ENCODE assay signal across 1 cellular context in the genomic region with DNA sequence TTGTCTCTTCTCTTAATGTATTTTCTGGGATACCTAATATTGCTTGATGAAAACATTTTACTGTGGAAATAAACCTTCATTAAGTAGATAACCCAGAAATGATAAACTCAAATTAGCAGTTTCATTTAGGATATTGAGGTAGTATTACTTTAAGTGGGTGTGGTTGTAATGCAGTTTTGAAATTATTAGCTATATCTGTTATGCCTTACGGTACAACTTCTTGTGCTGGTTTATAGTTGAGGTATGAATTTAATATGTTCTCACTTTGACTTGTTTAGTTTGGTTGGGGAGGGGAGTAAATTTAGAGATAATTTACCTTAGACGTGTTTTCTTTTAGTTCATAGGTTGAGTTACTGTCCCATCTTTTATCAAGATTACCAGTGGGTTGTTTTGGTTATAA.
TF ChIP-seq lines count a peak whose summit lies in the region.

No MANE protein-coding gene starts in this region.

TF ChIP-seq in A549, 52 proteins besides CTCF, POLR2A, EP300 and RAD21:
- TF ChIP-seq HEYL (CRISPR knock-in tag; IDR thresholded peaks at IDR 0.05) (no peak), HDAC2 (IDR thresholded peaks at IDR 0.05) (no peak), NFE2L2 (conservative IDR thresholded peaks at IDR 0.05; ENCODE audit: low read length) (no peak), HOXB5 (CRISPR knock-in tag; IDR thresholded peaks at IDR 0.05) (no peak), REST (IDR thresholded peaks at IDR 0.05) (no peak), MAZ (IDR thresholded peaks at IDR 0.05; ENCODE audit: borderline replicate concordance, low read depth, low read length) (no peak), JUNB (IDR thresholded peaks at IDR 0.05) (no peak), GATA3 (IDR thresholded peaks at IDR 0.05; ENCODE audit: borderline replicate concordance) (no peak), SREBF2 (IDR thresholded peaks at IDR 0.05) (no peak), KDM5A (IDR thresholded peaks at IDR 0.05) (no peak), HMGXB4 (CRISPR knock-in tag; IDR thresholded peaks at IDR 0.05; ENCODE audit: borderline replicate concordance) (no peak), TFCP2L1 (CRISPR knock-in tag; IDR thresholded peaks at IDR 0.05) (no peak), NPAS2 (CRISPR knock-in tag; IDR thresholded peaks at IDR 0.05; ENCODE audit: borderline replicate concordance) (no peak), FOXS1 (CRISPR knock-in tag; IDR thresholded peaks at IDR 0.05) (no peak), CHD2 (IDR thresholded peaks at IDR 0.05; ENCODE audit: low read length, partially characterized antibody) (no peak)
- TF ChIP-seq, protein P1, sequence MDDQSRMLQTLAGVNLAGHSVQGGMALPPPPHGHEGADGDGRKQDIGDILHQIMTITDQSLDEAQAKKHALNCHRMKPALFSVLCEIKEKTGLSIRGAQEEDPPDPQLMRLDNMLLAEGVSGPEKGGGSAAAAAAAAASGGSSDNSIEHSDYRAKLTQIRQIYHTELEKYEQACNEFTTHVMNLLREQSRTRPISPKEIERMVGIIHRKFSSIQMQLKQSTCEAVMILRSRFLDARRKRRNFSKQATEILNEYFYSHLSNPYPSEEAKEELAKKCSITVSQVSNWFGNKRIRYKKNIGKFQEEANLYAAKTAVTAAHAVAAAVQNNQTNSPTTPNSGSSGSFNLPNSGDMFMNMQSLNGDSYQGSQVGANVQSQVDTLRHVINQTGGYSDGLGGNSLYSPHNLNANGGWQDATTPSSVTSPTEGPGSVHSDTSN (IDR thresholded peaks at IDR 0.05): no peak
- TF ChIP-seq, protein P2, sequence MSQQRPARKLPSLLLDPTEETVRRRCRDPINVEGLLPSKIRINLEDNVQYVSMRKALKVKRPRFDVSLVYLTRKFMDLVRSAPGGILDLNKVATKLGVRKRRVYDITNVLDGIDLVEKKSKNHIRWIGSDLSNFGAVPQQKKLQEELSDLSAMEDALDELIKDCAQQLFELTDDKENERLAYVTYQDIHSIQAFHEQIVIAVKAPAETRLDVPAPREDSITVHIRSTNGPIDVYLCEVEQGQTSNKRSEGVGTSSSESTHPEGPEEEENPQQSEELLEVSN (IDR thresholded peaks at IDR 0.05; ENCODE audit: borderline replicate concordance, low read depth): no peak
TF ChIP-seq in A549: peak in this region for 0.
